Comparison of ENCODE assay signal across 19 cellular contexts in the genomic region with DNA sequence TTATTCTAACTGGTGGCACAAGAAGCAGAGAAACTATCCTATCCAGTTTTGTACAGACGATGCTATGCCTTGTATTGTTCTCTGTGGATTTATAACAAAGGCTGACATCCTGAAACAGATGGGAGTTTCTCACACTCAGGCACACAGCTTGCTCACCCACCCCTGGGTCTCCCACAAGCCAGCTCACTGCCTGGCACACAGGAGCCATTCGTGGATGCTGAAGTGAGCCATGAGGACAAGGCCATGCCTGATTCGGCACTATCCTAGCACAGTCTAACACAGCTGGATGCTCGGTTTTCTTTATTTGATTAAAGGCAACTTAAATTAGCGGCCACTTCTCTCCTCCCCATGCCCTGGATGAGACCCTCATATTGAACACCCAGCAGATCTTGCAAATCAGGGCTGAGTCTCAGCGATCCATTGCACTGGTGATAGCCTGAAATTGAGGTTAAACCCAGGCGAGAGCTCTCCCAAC. TPM values are rescaled to one million over a fixed set of nuclear protein-coding genes. Genes with fewer than 3 reads are reported as not detected.
DNase-seq lines count a peak whose midpoint lies in the region; ATAC-seq, FAIRE-seq and TF ChIP-seq lines count a peak whose summit lies in the region.
"Had no signal": no experiment of that assay in that cellular context is flagged by ENCODE, and none has a peak within 500 bp of the region (broad histone marks: within the 10 kb centered on the region; RNA-seq: fewer than 3 reads in every experiment).

No MANE protein-coding gene starts in this region.

- H3K4me1 ChIP-seq in right cardiac atrium (ENCODE audit: control insufficient read depth, insufficient read depth, low read length) (no peaks in the 10 kb centered on the region), esophagus muscularis mucosa (peaks cover 0 to 3% (median 0%) of the 10 kb centered on the region in 4 donors)
- H3K4me1 ChIP-seq: gastroesophageal sphincter, tibial artery had no signal

- no peaks in the 10 kb centered on the region for H3K9me3 Mint-ChIP-seq in activated CD4-positive, alpha-beta memory T cell treated with anti-CD3 and anti-CD28 coated beads for 36 hours
- no peaks in the 10 kb centered on the region for H3K9me3 Mint-ChIP-seq in stimulated activated naive CD8-positive, alpha-beta T cell treated with anti-CD3 and anti-CD28 coated beads, Interleukin-15, amount 100 ng/mL, for 72 hours
- H3K9me3 Mint-ChIP-seq: brain had no signal

- TF ChIP-seq CTCF in esophagus muscularis mucosa (IDR thresholded peaks at IDR 0.05): no peak

- H3K27me3 ChIP-seq in right cardiac atrium (ENCODE audit: control insufficient read depth, insufficient read depth): no peaks in the 10 kb centered on the region
- peaks cover 0 to 5% (median 0%) of the 10 kb centered on the region in 4 donors for H3K27me3 ChIP-seq in esophagus muscularis mucosa
- H3K27me3 ChIP-seq: MG63, tibial artery had no signal

- H3K36me3 ChIP-seq in esophagus muscularis mucosa: no peaks in the 10 kb centered on the region
- H3K36me3 ChIP-seq: gastroesophageal sphincter, MG63, tibial artery had no signal

- TF ChIP-seq POLR2A in esophagus muscularis mucosa (IDR thresholded peaks at IDR 0.05; ENCODE audit: low read depth): no peak

- peak overlapping the region; percentile 84 for H3K27ac Mint-ChIP-seq in activated CD4-positive, alpha-beta memory T cell treated with anti-CD3 and anti-CD28 coated beads for 36 hours
- H3K27ac Mint-ChIP-seq in stimulated activated naive CD8-positive, alpha-beta T cell treated with anti-CD3 and anti-CD28 coated beads, Interleukin-15, amount 100 ng/mL, for 72 hours: peak overlapping the region in 1 of 2 donors; percentile 23
- H3K27ac Mint-ChIP-seq: brain had no signal

- TF ChIP-seq EP300 in esophagus muscularis mucosa (IDR thresholded peaks at IDR 0.05): no peak

- no peaks in the 10 kb centered on the region for H3K36me3 Mint-ChIP-seq in activated CD4-positive, alpha-beta memory T cell treated with anti-CD3 and anti-CD28 coated beads for 36 hours
- H3K36me3 Mint-ChIP-seq: brain had no signal

- peaks cover 62% of the 10 kb centered on the region for H3K4me1 Mint-ChIP-seq in activated CD4-positive, alpha-beta memory T cell treated with anti-CD3 and anti-CD28 coated beads for 36 hours (ENCODE audit: low read depth)
- peaks cover 71% of the 10 kb centered on the region for H3K4me1 Mint-ChIP-seq in stimulated activated naive CD8-positive, alpha-beta T cell treated with anti-CD3 and anti-CD28 coated beads, Interleukin-15, amount 100 ng/mL, for 72 hours

- POLR2A ChIA-PET in activated CD4-positive, alpha-beta memory T cell treated with anti-CD3 and anti-CD28 coated beads for 36 hours (lab: Charles Lee): interaction anchor here (0.7 to 4.2 kb wide), 4 partner anchors 49 to 106 kb away, joined by 4 to 47 read pairs (median 28); partner anchors contain the start of gene IL10RA

- peak overlapping the region; percentile 41 for H3K4me3 Mint-ChIP-seq in activated CD4-positive, alpha-beta memory T cell treated with anti-CD3 and anti-CD28 coated beads for 36 hours
- peak overlapping the region; percentile 59 to 72 for H3K4me3 Mint-ChIP-seq in stimulated activated naive CD8-positive, alpha-beta T cell treated with anti-CD3 and anti-CD28 coated beads, Interleukin-15, amount 100 ng/mL, for 72 hours
- H3K4me3 Mint-ChIP-seq: brain had no signal

- CTCF ChIA-PET in activated CD4-positive, alpha-beta memory T cell treated with anti-CD3 and anti-CD28 coated beads for 36 hours (lab: Charles Lee): interaction anchor here (0.7 to 6.8 kb wide), 9 partner anchors 9 to 244 kb away, joined by 3 to 248 read pairs (median 82); partner anchors contain the start of gene IL10RA

- whole genome bisulfite sequencing in right cardiac atrium: 83% methylated on average over 7 of the region's 7 CpGs
- WGBS in esophagus muscularis mucosa: 81% methylated on average over 7 of the region's 7 CpGs

- no peak for ATAC-seq in left ventricle myocardium superior
- ATAC-seq in right cardiac atrium: no peak
- ATAC-seq in stimulated activated naive CD8-positive, alpha-beta T cell treated with anti-CD3 and anti-CD28 coated beads, Interleukin-15, amount 100 ng/mL, for 72 hours: peak; percentile 2
- ATAC-seq in GM21367 (IDR thresholded peaks at IDR 0.05; ENCODE audit: unreplicated experiment): no peak
- ATAC-seq: gastroesophageal sphincter had no signal

- no peaks in the 10 kb centered on the region for H3K9me3 ChIP-seq in right cardiac atrium (ENCODE audit: control insufficient read depth, low read length)
- no peaks in the 10 kb centered on the region for H3K9me3 ChIP-seq in esophagus muscularis mucosa
- H3K9me3 ChIP-seq: gastroesophageal sphincter, MG63, tibial artery had no signal

- H3K27ac ChIP-seq in right cardiac atrium (ENCODE audit: low read length) (no peak overlapping the region), esophagus muscularis mucosa (replicated peaks in 1 of 4) (no peak overlapping the region)
- H3K27ac ChIP-seq: gastroesophageal sphincter, GM23248, tibial artery had no signal

- no peak for FAIRE-seq in urothelium cell line (lab: Jason Lieb, UNC)

- DNase-seq in left ventricle myocardium superior (peak; percentile 6), right cardiac atrium (no peak), esophagus muscularis mucosa (ENCODE audit: extremely low spot score) (peak; percentile 89), COLO829 (ENCODE audit: low spot score) (no peak), urothelium cell line (ENCODE audit: low spot score) (no peak)
- peak; percentile 36 for DNase-seq in activated CD4-positive, alpha-beta memory T cell treated with anti-CD3 and anti-CD28 coated beads for 36 hours
- DNase-seq in stimulated activated naive CD8-positive, alpha-beta T cell treated with anti-CD3 and anti-CD28 coated beads, Interleukin-15, amount 100 ng/mL, for 72 hours: no peak
- DNase-seq: AML-193, erythroblast, GM23248, MG63, NCI-H187 treated with DMSO at 0.1 percent for 48 hours, SHP77 treated with DMSO at 0.1 percent for 48 hours had no signal

- intact Hi-C loops in left ventricle myocardium superior (cut with micrococcal nuclease): loop anchor here (10.0 kb wide), 1 partner anchor 236 kb away; no protein-coding TSS in a partner anchor
- intact Hi-C loops in right cardiac atrium (cut with DNase I): loop anchor here (5.0 to 10.0 kb wide), 7 partner anchors 99 to 626 kb away; no protein-coding TSS in a partner anchor
- intact Hi-C loops in activated CD4-positive, alpha-beta memory T cell treated with anti-CD3 and anti-CD28 coated beads for 36 hours (cut with micrococcal nuclease): loop anchor here (1.0 to 5.0 kb wide), 4 partner anchors 49 to 191 kb away; partner anchors contain the start of gene IL10RA
- intact Hi-C loops in esophagus muscularis mucosa (cut with DNase I): loop anchor here (5.0 to 10.0 kb wide), 2 partner anchors 206 to 244 kb away; no protein-coding TSS in a partner anchor

- H3K27me3 Mint-ChIP-seq in activated CD4-positive, alpha-beta memory T cell treated with anti-CD3 and anti-CD28 coated beads for 36 hours: no peaks in the 10 kb centered on the region
- H3K27me3 Mint-ChIP-seq in stimulated activated naive CD8-positive, alpha-beta T cell treated with anti-CD3 and anti-CD28 coated beads, Interleukin-15, amount 100 ng/mL, for 72 hours: no peaks in the 10 kb centered on the region

- no peak overlapping the region for H3K4me3 ChIP-seq in right cardiac atrium (ENCODE audit: low read length)
- H3K4me3 ChIP-seq in esophagus muscularis mucosa: no peak overlapping the region
- H3K4me3 ChIP-seq: gastroesophageal sphincter, GM23248, MG63, tibial artery had no signal

RNA-seq across cellular contexts. Expression of gene TMPRSS4, which starts 25.7 kb away (rescaled TPM):
- total RNA-seq in left ventricle myocardium superior: not detected
- total RNA-seq in right cardiac atrium: not detected
- not detected for polyA plus RNA-seq in right cardiac atrium
- total RNA-seq in activated CD4-positive, alpha-beta memory T cell treated with anti-CD3 and anti-CD28 coated beads for 36 hours: not detected
- total RNA-seq in esophagus muscularis mucosa: under 1 TPM in 3 of 4 donors, not detected in 1; 0.17 to 0.33 (median 0.26) TPM
- total RNA-seq: GM23248, NCI-H460 had no signal
- polyA plus RNA-seq: GM23248 had no signal

RNA-seq across cellular contexts. Expression of gene SMIM35, which starts 35.6 kb away (rescaled TPM):
- total RNA-seq in left ventricle myocardium superior: not detected
- total RNA-seq in right cardiac atrium: not detected
- not detected for polyA plus RNA-seq in right cardiac atrium
- total RNA-seq in activated CD4-positive, alpha-beta memory T cell treated with anti-CD3 and anti-CD28 coated beads for 36 hours: under 1 TPM; 0.22 to 0.40 TPM
- not detected for total RNA-seq in esophagus muscularis mucosa
- total RNA-seq: GM23248, liver, NCI-H460 had no signal
- polyA plus RNA-seq: GM23248 had no signal

Comparison
In these comparisons a context has a peak if more than half of its experiments do, and no peak if none do; other contexts are left out.
1. DNase-seq: peak in left ventricle myocardium superior (single experiment), activated CD4-positive, alpha-beta memory T cell treated with anti-CD3 and anti-CD28 coated beads for 36 hours (single experiment) and esophagus muscularis mucosa (single experiment); none in right cardiac atrium (0 of 3), stimulated activated naive CD8-positive, alpha-beta T cell treated with anti-CD3 and anti-CD28 coated beads, Interleukin-15, amount 100 ng/mL, for 72 hours (0 of 2), COLO829 (single experiment) and urothelium cell line (single experiment).